In the genomic region with DNA sequence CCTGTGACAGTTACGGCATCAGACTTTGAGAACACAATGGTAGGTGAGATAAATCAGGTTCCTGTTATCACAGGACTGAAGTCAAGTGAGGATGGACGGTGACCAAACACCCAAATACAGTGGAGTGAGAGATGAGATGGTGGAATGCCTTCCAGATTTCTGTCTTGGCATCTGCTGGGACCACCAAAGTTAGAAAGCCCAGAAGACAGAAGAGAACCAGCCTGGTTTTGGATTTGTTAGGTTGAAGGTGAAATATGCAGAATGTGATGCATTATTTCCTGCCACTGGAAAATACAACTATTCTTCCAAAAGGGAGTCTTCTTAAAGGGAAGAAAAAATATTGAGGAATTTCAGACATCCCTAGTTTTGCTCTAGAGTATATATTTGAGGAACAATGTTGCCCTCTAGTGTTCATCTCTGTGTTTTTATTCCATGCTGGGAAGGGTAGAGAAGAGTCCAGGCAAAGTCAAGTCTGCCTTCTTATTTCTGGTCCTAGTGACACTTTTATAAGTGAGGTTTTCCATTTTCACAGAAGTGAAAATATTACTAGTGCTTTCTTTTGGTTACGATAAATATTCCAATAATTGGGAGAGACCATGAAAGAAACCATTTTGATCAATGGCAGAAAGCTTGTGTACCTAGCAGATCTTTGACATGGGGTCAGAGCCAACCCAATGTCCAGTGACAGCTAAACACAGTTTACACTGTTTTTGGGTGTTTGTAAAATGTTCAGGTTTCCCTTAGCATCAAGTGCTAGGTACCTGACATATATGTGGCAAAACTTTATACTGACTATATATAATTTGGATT, we compare ENCODE assay signal across 8 cellular contexts.
DNase-seq lines count a peak whose midpoint lies in the region; ATAC-seq, FAIRE-seq and TF ChIP-seq lines count a peak whose summit lies in the region.

No MANE protein-coding gene starts in this region.

- H3K27me3 ChIP-seq in keratinocyte (ENCODE audit: control insufficient read depth, extremely low read depth, insufficient read depth, low read length): no peaks in the 10 kb centered on the region
- no peaks in the 10 kb centered on the region for H3K27me3 ChIP-seq in thyroid gland

- DNase-seq in activated CD4-positive, alpha-beta T cell treated with anti-CD3 and anti-CD28 coated beads, Interleukin-2, amount 10 ng/mL, durations not matched to agents 24 days and 14 days: peak; percentile 60
- DNase-seq in activated CD4-positive, alpha-beta T cell treated with anti-CD3 and anti-CD28 coated beads for 1 hour: no peak
- DNase-seq in NCI-H526 (lab: John Stamatoyannopoulos, UW) (peak; percentile 46 to 72), MCF 10A (ENCODE audit: unreplicated experiment) (peak; percentile 69), keratinocyte (ENCODE audit: low read depth, low spot score) (no peak), thyroid gland (no peak), cortex of kidney (lab: John Stamatoyannopoulos, UW) (no peak)

- no peak overlapping the region for H3K9ac ChIP-seq in keratinocyte (ENCODE audit: control insufficient read depth, extremely low read depth, insufficient read depth, low read length)

- H3K79me2 ChIP-seq in keratinocyte (ENCODE audit: control insufficient read depth, insufficient read depth, low read length): no peaks in the 10 kb centered on the region

- BruUV-seq in MCF 10A (replicated peaks; lab: Mats Ljungman, UMichigan): no TSS peak

- peaks cover 4% of the 10 kb centered on the region for H3K27me3 Mint-ChIP-seq in activated CD4-positive, alpha-beta T cell treated with anti-CD3 and anti-CD28 coated beads, Interleukin-2, amount 10 ng/mL, durations not matched to agents 24 days and 14 days
- no peaks in the 10 kb centered on the region for H3K27me3 Mint-ChIP-seq in MCF 10A (ENCODE audit: insufficient read depth, unreplicated experiment)

- POLR2A ChIA-PET in MCF 10A (lab: Yijun Ruan, JAX): interaction anchor here (1.3 kb wide), 1 partner anchor 292 kb away, joined by 3 read pairs; no protein-coding TSS in a partner anchor

- intact Hi-C loops in activated CD4-positive, alpha-beta T cell treated with anti-CD3 and anti-CD28 coated beads, Interleukin-2, amount 10 ng/mL, durations not matched to agents 24 days and 14 days (cut with micrococcal nuclease): loop anchor here (1.0 to 2.0 kb wide), 2 partner anchors 287 to 661 kb away; no protein-coding TSS in a partner anchor
- intact Hi-C loops in MCF 10A (cut with micrococcal nuclease): loop anchor here (1.0 to 5.0 kb wide), 4 partner anchors 287 to 1037 kb away; no protein-coding TSS in a partner anchor
- intact Hi-C loops in thyroid gland (cut with DNase I): loop anchor here (5.0 kb wide), 1 partner anchor 287 kb away; no protein-coding TSS in a partner anchor

- dilution Hi-C loops in keratinocyte (cut with MboI; ENCODE audit: extremely low pct_ligation_motif_present, low sequenced_read_pairs): no loop called here

- no peak overlapping the region for H3K4me3 ChIP-seq in keratinocyte (ENCODE audit: control insufficient read depth in 2 of 3, extremely low read depth in 1 of 3, insufficient read depth in 2 of 3, low read depth in 1 of 3, low read length in 3 of 3)
- no peak overlapping the region for H3K4me3 ChIP-seq in thyroid gland (replicated peaks in 1 of 3)

- no peaks in the 10 kb centered on the region for H3K9me3 Mint-ChIP-seq in activated CD4-positive, alpha-beta T cell treated with anti-CD3 and anti-CD28 coated beads, Interleukin-2, amount 10 ng/mL, durations not matched to agents 24 days and 14 days
- no peaks in the 10 kb centered on the region for H3K9me3 Mint-ChIP-seq in MCF 10A (ENCODE audit: unreplicated experiment)

- no peak overlapping the region for H3K4me2 ChIP-seq in keratinocyte (ENCODE audit: control insufficient read depth, extremely low read depth, insufficient read depth, low read depth, low read length)

- peak; percentile 58 for ATAC-seq in HG03439 (IDR thresholded peaks at IDR 0.05; ENCODE audit: unreplicated experiment)

- TF ChIP-seq POLR2A in thyroid gland (IDR thresholded peaks at IDR 0.05): no peak

- no peak overlapping the region for H3K27ac Mint-ChIP-seq in activated CD4-positive, alpha-beta T cell treated with anti-CD3 and anti-CD28 coated beads, Interleukin-2, amount 10 ng/mL, durations not matched to agents 24 days and 14 days
- no peak overlapping the region for H3K27ac Mint-ChIP-seq in MCF 10A (ENCODE audit: low read depth, unreplicated experiment)

- WGBS in thyroid gland, 2 donors: 46% methylated on average over 3 of the region's 3 CpGs

- H3K27ac ChIP-seq in keratinocyte (ENCODE audit: control insufficient read depth, insufficient read depth, low read length): no peak overlapping the region
- H3K27ac ChIP-seq in thyroid gland: no peak overlapping the region

- no peaks in the 10 kb centered on the region for H4K20me1 ChIP-seq in keratinocyte (ENCODE audit: control insufficient read depth, extremely low read depth, insufficient read depth, low read length)

- peaks cover 12% of the 10 kb centered on the region for H3K4me1 ChIP-seq in keratinocyte (ENCODE audit: control insufficient read depth, extremely low read depth, insufficient read depth, low read length)
- peaks cover 7 to 9% of the 10 kb centered on the region in 2 donors for H3K4me1 ChIP-seq in thyroid gland

- H3K4me3 Mint-ChIP-seq in activated CD4-positive, alpha-beta T cell treated with anti-CD3 and anti-CD28 coated beads, Interleukin-2, amount 10 ng/mL, durations not matched to agents 24 days and 14 days: no peak overlapping the region
- no peak overlapping the region for H3K4me3 Mint-ChIP-seq in MCF 10A (ENCODE audit: unreplicated experiment)

- H3K4me1 Mint-ChIP-seq in activated CD4-positive, alpha-beta T cell treated with anti-CD3 and anti-CD28 coated beads, Interleukin-2, amount 10 ng/mL, durations not matched to agents 24 days and 14 days: no peaks in the 10 kb centered on the region
- H3K4me1 Mint-ChIP-seq in MCF 10A (ENCODE audit: insufficient read depth, unreplicated experiment): peaks cover 14% of the 10 kb centered on the region

- no peaks in the 10 kb centered on the region for H3K9me1 ChIP-seq in keratinocyte (ENCODE audit: control insufficient read depth, extremely low read depth, insufficient read depth, low read length)

- TF ChIP-seq CTCF in MCF 10A (IDR thresholded peaks at IDR 0.05; ENCODE audit: unreplicated experiment): peak; percentile 56
- TF ChIP-seq CTCF in keratinocyte (optimal IDR thresholded peaks at IDR 0.05 in 1 of 3, IDR thresholded peaks at IDR 0.05 in 1 of 3, conservative IDR thresholded peaks at IDR 0.05 in 1 of 3; ENCODE audit: extremely low read depth in 1 of 3, insufficient read depth in 2 of 3, low read length in 3 of 3): peak in 2 of 3 experiments; percentile 31 to 50
- TF ChIP-seq CTCF in thyroid gland (IDR thresholded peaks at IDR 0.05): peak in 5 of 6 experiments; percentile 9 to 77 (median 61)

- H3K9me3 ChIP-seq in keratinocyte (ENCODE audit: control insufficient read depth, low read depth, low read length) (no peaks in the 10 kb centered on the region), thyroid gland (no peaks in the 10 kb centered on the region)

- H2AFZ ChIP-seq in keratinocyte (ENCODE audit: control insufficient read depth, low read length): no peak overlapping the region

- FAIRE-seq in keratinocyte (lab: Jason Lieb, UNC): peak; percentile 9

- CTCF ChIA-PET in MCF 10A (lab: Yijun Ruan, JAX): interaction anchor here (0.7 to 3.4 kb wide), 15 partner anchors 9 to 640 kb away, joined by 3 to 50 read pairs (median 5); no protein-coding TSS in a partner anchor

- H3K36me3 Mint-ChIP-seq in activated CD4-positive, alpha-beta T cell treated with anti-CD3 and anti-CD28 coated beads, Interleukin-2, amount 10 ng/mL, durations not matched to agents 24 days and 14 days (ENCODE audit: low read depth): no peaks in the 10 kb centered on the region
- no peaks in the 10 kb centered on the region for H3K36me3 Mint-ChIP-seq in MCF 10A (ENCODE audit: insufficient read depth, unreplicated experiment)

- H3K36me3 ChIP-seq in keratinocyte (ENCODE audit: control insufficient read depth in 2 of 2, extremely low read depth in 1 of 2, insufficient read depth in 2 of 2, low read length in 2 of 2) (no peaks in the 10 kb centered on the region), thyroid gland (no peaks in the 10 kb centered on the region)

Comparison
In these comparisons a context has a peak if more than half of its experiments do, and no peak if none do; other contexts are left out.
1. DNase-seq: peak in activated CD4-positive, alpha-beta T cell treated with anti-CD3 and anti-CD28 coated beads, Interleukin-2, amount 10 ng/mL, durations not matched to agents 24 days and 14 days (single experiment), NCI-H526 (2 of 2) and MCF 10A (single experiment); none in activated CD4-positive, alpha-beta T cell treated with anti-CD3 and anti-CD28 coated beads for 1 hour (single experiment), keratinocyte (single experiment), thyroid gland (0 of 2) and cortex of kidney (single experiment).
2. Peak in every context shown above with its lines, with median percentiles within 50 percentile points of each other: CTCF ChIP-seq.